In genomic region chr22:47796128-47796908, GRCh38 we compare ENCODE assay signal across 22 cellular contexts.
DNase-seq lines count a peak whose midpoint lies in the region; ATAC-seq, FAIRE-seq and TF ChIP-seq lines count a peak whose summit lies in the region.
"Had no signal": no experiment of that assay in that cellular context is flagged by ENCODE, and none has a peak within 500 bp of the region (broad histone marks: within the 10 kb centered on the region; RNA-seq: fewer than 3 reads in every experiment).

No MANE protein-coding gene starts in this region.

- peaks cover 0 to 1% (median 0%) of the 10 kb centered on the region in 7 donors for H3K27me3 ChIP-seq in spleen (replicated peaks in 1 of 7)
- H3K27me3 ChIP-seq: BLaER1 treated with 17β-estradiol and CSF1 and Interleukin-3, amounts not matched to agents 10 nM and 100 nM had no signal

- no peak for TF ChIP-seq CTCF in coronary artery (IDR thresholded peaks at IDR 0.05)
- no peak for TF ChIP-seq CTCF in spleen (IDR thresholded peaks at IDR 0.05 in 8 of 11, conservative IDR thresholded peaks at IDR 0.05 in 3 of 11)
- no peak for TF ChIP-seq CTCF in D721Med (IDR thresholded peaks at IDR 0.05; ENCODE audit: insufficient read depth, missing control alignments)

- intact Hi-C loops in spleen (cut with DNase I; ENCODE audit: low total_unique reads): no loop called here

- H3K4me3 ChIP-seq in coronary artery (no peak overlapping the region), spleen (no peak overlapping the region)
- H3K4me3 ChIP-seq: BLaER1 treated with 17β-estradiol and CSF1 and Interleukin-3, amounts not matched to agents 10 nM and 100 nM had no signal

- peaks cover 0 to 16% (median 3%) of the 10 kb centered on the region in 8 donors for H3K9me3 ChIP-seq in spleen

- FAIRE-seq in D721Med (lab: Jason Lieb, UNC): no peak
- FAIRE-seq: G401.6, GM12891, GM19239, H54, HepG2, HTR-8/SVneo had no signal

- no peak for ATAC-seq in left lobe of liver
- ATAC-seq: HCT116 had no signal

- DNase-seq in activated gamma-delta T cell treated with Interleukin-2 at 50 U/mL for 16 hours (peak; percentile 0), activated gamma-delta T cell (lab: John Stamatoyannopoulos, UW) (no peak), coronary artery (ENCODE audit: low spot score) (peak; percentile 36), left lobe of liver (ENCODE audit: low spot score) (peak; percentile 30), spleen (peak; percentile 43), NCI-H1930 (lab: John Stamatoyannopoulos, UW) (no peak), D721Med (ENCODE audit: insufficient read length, low spot score) (no peak), NCI-H1417 treated with DMSO at 0.1 percent for 48 hours (lab: John Stamatoyannopoulos, UW) (no peak)
- DNase-seq: ACHN; Calu3; CD4-positive, alpha-beta T cell; DMS153; DMS79 treated with DMSO at 0.1 percent for 48 hours; EL had no signal

- no peak for TF ChIP-seq POLR2A in spleen (IDR thresholded peaks at IDR 0.05)

- H3K27ac ChIP-seq in coronary artery (no peak overlapping the region), spleen (no peak overlapping the region)
- H3K27ac ChIP-seq: BLaER1 treated with 17β-estradiol and CSF1 and Interleukin-3, amounts not matched to agents 10 nM and 100 nM had no signal

- H3K4me1 ChIP-seq in spleen: no peaks in the 10 kb centered on the region
- H3K4me1 ChIP-seq: BLaER1 treated with 17β-estradiol and CSF1 and Interleukin-3, amounts not matched to agents 10 nM and 100 nM had no signal

- 89 to 97% (median 91%) methylated on average over 8 to 11 of the region's 11 CpGs for WGBS in spleen, 5 donors

- no peaks in the 10 kb centered on the region for H3K36me3 ChIP-seq in spleen
- H3K36me3 ChIP-seq: BLaER1 treated with 17β-estradiol and CSF1 and Interleukin-3, amounts not matched to agents 10 nM and 100 nM had no signal

Comparison
In these comparisons a context has a peak if more than half of its experiments do, and no peak if none do; other contexts are left out.
1. DNase-seq: peak in activated gamma-delta T cell treated with Interleukin-2 at 50 U/mL for 16 hours (single experiment), coronary artery (single experiment), left lobe of liver (single experiment) and spleen (single experiment); none in activated gamma-delta T cell (single experiment), NCI-H1930 (0 of 2), D721Med (single experiment) and NCI-H1417 treated with DMSO at 0.1 percent for 48 hours (single experiment).